In genomic region chr2:29066989-29067605, GRCh38 we compare ENCODE assay signal across 1 cellular context.
TF ChIP-seq lines count a peak whose summit lies in the region.

No MANE protein-coding gene starts in this region.

TF ChIP-seq in GM23338, 12 proteins besides CTCF, POLR2A, EP300 and RAD21:
- TF ChIP-seq, protein P1, sequence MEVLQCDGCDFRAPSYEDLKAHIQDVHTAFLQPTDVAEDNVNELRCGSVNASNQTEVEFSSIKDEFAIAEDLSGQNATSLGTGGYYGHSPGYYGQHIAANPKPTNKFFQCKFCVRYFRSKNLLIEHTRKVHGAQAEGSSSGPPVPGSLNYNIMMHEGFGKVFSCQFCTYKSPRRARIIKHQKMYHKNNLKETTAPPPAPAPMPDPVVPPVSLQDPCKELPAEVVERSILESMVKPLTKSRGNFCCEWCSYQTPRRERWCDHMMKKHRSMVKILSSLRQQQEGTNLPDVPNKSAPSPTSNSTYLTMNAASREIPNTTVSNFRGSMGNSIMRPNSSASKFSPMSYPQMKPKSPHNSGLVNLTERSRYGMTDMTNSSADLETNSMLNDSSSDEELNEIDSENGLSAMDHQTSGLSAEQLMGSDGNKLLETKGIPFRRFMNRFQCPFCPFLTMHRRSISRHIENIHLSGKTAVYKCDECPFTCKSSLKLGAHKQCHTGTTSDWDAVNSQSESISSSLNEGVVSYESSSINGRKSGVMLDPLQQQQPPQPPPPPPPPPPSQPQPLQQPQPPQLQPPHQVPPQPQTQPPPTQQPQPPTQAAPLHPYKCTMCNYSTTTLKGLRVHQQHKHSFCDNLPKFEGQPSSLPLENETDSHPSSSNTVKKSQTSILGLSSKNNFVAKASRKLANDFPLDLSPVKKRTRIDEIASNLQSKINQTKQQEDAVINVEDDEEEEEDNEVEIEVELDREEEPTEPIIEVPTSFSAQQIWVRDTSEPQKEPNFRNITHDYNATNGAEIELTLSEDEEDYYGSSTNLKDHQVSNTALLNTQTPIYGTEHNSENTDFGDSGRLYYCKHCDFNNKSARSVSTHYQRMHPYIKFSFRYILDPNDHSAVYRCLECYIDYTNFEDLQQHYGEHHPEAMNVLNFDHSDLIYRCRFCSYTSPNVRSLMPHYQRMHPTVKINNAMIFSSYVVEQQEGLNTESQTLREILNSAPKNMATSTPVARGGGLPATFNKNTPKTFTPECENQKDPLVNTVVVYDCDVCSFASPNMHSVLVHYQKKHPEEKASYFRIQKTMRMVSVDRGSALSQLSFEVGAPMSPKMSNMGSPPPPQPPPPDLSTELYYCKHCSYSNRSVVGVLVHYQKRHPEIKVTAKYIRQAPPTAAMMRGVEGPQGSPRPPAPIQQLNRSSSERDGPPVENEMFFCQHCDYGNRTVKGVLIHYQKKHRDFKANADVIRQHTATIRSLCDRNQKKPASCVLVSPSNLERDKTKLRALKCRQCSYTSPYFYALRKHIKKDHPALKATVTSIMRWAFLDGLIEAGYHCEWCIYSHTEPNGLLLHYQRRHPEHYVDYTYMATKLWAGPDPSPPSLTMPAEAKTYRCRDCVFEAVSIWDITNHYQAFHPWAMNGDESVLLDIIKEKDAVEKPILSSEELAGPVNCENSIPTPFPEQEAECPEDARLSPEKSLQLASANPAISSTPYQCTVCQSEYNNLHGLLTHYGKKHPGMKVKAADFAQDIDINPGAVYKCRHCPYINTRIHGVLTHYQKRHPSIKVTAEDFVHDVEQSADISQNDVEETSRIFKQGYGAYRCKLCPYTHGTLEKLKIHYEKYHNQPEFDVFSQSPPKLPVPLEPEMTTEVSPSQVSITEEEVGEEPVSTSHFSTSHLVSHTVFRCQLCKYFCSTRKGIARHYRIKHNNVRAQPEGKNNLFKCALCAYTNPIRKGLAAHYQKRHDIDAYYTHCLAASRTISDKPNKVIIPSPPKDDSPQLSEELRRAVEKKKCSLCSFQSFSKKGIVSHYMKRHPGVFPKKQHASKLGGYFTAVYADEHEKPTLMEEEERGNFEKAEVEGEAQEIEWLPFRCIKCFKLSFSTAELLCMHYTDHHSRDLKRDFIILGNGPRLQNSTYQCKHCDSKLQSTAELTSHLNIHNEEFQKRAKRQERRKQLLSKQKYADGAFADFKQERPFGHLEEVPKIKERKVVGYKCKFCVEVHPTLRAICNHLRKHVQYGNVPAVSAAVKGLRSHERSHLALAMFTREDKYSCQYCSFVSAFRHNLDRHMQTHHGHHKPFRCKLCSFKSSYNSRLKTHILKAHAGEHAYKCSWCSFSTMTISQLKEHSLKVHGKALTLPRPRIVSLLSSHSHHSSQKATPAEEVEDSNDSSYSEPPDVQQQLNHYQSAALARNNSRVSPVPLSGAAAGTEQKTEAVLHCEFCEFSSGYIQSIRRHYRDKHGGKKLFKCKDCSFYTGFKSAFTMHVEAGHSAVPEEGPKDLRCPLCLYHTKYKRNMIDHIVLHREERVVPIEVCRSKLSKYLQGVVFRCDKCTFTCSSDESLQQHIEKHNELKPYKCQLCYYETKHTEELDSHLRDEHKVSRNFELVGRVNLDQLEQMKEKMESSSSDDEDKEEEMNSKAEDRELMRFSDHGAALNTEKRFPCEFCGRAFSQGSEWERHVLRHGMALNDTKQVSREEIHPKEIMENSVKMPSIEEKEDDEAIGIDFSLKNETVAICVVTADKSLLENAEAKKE (CRISPR knock-in tag; IDR thresholded peaks at IDR 0.05): no peak
- no peak for TF ChIP-seq STAT1 (IDR thresholded peaks at IDR 0.05; ENCODE audit: unreplicated experiment)
- TF ChIP-seq JUNB (IDR thresholded peaks at IDR 0.05; ENCODE audit: unreplicated experiment): no peak
- TF ChIP-seq REST (IDR thresholded peaks at IDR 0.05; ENCODE audit: unreplicated experiment): no peak
- TF ChIP-seq ZNF114 (CRISPR knock-in tag; IDR thresholded peaks at IDR 0.05): no peak
- no peak for TF ChIP-seq EZH2phosphoT487 (IDR thresholded peaks at IDR 0.05; ENCODE audit: unreplicated experiment)
- no peak for TF ChIP-seq ZNF331 (CRISPR knock-in tag; IDR thresholded peaks at IDR 0.05; ENCODE audit: low read depth)
- no peak for TF ChIP-seq CREB1 (CRISPR knock-in tag; IDR thresholded peaks at IDR 0.05; ENCODE audit: low read depth)
